1 cellular context compared by ENCODE assay signal in the genomic region with DNA sequence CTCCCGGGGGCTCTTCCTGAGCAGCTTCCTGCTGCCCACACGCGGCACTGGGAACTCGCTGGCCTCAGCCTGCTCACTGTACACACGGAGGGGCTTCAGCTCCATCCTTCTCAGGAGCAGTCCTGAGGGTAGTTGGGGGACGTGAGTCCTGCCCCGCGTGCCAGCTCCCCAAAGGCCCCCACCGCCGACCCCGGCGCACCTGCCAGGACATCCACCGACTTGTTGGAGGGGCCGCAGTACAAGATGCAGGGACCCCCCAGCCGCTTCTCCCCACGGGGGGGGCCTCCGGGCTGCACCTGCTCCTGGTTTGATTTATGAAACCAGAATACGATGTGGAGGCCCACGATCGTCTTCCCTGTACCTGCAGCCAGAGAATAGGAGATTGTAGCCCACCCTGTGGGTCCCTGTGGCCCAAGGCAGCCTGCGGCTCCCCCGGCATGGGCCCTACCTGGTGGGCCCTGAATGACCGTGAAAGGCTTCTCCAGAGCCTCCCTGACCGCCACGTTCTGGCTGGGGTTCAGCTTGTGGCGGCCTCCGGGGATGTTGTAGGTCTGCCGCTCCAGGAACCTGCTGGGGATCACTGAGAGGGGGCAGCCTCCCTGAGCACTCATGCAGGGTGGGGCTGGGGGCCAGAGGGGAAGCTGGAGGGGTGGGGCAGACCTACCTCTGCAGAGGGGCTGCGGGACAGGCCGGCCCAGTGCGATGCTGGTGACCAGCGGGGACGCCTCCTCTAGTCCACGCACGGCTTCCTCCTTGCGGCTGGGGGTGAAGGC.
TF ChIP-seq lines count a peak whose summit lies in the region.

No MANE protein-coding gene starts in this region.

TF ChIP-seq in GM12878, 131 proteins besides CTCF, POLR2A, EP300 and RAD21:
- TF ChIP-seq MTA2 (IDR thresholded peaks at IDR 0.05; ENCODE audit: low read depth) (no peak), MYB (IDR thresholded peaks at IDR 0.05; ENCODE audit: borderline replicate concordance, low read depth, low read length) (no peak), KLF5 (IDR thresholded peaks at IDR 0.05; ENCODE audit: partially characterized antibody) (no peak), PML (IDR thresholded peaks at IDR 0.05; ENCODE audit: low read length) (no peak), NFIC (IDR thresholded peaks at IDR 0.05; ENCODE audit: low read depth, low read length) (no peak)
- TF ChIP-seq, protein P1, sequence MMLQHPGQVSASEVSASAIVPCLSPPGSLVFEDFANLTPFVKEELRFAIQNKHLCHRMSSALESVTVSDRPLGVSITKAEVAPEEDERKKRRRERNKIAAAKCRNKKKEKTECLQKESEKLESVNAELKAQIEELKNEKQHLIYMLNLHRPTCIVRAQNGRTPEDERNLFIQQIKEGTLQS (IDR thresholded peaks at IDR 0.05; ENCODE audit: borderline replicate concordance, extremely low read depth, low read depth, low read length): no peak
- TF ChIP-seq, protein P2, sequence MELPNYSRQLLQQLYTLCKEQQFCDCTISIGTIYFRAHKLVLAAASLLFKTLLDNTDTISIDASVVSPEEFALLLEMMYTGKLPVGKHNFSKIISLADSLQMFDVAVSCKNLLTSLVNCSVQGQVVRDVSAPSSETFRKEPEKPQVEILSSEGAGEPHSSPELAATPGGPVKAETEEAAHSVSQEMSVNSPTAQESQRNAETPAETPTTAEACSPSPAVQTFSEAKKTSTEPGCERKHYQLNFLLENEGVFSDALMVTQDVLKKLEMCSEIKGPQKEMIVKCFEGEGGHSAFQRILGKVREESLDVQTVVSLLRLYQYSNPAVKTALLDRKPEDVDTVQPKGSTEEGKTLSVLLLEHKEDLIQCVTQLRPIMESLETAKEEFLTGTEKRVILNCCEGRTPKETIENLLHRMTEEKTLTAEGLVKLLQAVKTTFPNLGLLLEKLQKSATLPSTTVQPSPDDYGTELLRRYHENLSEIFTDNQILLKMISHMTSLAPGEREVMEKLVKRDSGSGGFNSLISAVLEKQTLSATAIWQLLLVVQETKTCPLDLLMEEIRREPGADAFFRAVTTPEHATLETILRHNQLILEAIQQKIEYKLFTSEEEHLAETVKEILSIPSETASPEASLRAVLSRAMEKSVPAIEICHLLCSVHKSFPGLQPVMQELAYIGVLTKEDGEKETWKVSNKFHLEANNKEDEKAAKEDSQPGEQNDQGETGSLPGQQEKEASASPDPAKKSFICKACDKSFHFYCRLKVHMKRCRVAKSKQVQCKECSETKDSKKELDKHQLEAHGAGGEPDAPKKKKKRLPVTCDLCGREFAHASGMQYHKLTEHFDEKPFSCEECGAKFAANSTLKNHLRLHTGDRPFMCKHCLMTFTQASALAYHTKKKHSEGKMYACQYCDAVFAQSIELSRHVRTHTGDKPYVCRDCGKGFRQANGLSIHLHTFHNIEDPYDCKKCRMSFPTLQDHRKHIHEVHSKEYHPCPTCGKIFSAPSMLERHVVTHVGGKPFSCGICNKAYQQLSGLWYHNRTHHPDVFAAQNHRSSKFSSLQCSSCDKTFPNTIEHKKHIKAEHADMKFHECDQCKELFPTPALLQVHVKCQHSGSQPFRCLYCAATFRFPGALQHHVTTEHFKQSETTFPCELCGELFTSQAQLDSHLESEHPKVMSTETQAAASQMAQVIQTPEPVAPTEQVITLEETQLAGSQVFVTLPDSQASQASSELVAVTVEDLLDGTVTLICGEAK (IDR thresholded peaks at IDR 0.05; ENCODE audit: borderline replicate concordance): no peak
